Comparison of ENCODE assay signal across 9 cellular contexts in the genomic region with DNA sequence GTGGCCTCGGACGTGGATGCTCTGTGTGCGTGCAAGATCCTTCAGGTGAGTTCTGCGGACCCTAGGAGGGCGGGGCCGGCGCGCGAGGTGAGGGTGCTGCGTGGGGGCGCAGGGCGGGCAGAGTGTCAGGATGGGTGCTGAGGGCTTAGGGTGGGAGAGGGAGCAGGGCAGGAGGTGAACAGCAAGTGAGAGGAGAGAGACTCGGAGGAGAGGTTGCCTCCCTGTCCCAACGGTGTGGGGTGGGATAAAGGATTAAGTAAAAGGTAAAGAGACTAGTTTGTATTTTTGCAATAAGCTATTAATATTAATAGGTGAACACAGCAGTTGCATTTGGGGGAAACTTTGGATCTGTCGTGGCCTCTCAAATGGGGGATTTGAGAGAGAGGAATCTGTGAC. TPM values are rescaled to one million over a fixed set of nuclear protein-coding genes. Genes with fewer than 3 reads are reported as not detected.
A peak's percentile ranks its signal among the peaks of the same experiment; 100 is the strongest.
DNase-seq lines count a peak whose midpoint lies in the region; TF ChIP-seq lines count a peak whose summit lies in the region.
"Had no signal": no experiment of that assay in that cellular context is flagged by ENCODE, and none has a peak within 500 bp of the region (broad histone marks: within the 10 kb centered on the region; RNA-seq: fewer than 3 reads in every experiment).

No MANE protein-coding gene starts in this region.

- no CpG with 5 or more reads among the region's 15 CpGs for WGBS in iPS DF 6.9 (ENCODE audit: insufficient coverage, insufficient read length)

- H2AFZ ChIP-seq in SU-DHL-6 (ENCODE audit: low read depth, low read length, severe bottlenecking), result peak overlapping the region; percentile 68

- H3K36me3 Mint-ChIP-seq in activated CD4-positive, alpha-beta T cell treated with anti-CD3 and anti-CD28 coated beads, Interleukin-2, amount 10 ng/mL, durations not matched to agents 7 days and 5 days (ENCODE audit: low read depth), result peaks cover 26% of the 10 kb centered on the region
- H3K36me3 Mint-ChIP-seq in stimulated activated naive CD8-positive, alpha-beta T cell treated with anti-CD3 and anti-CD28 coated beads, Interleukin-15, Interleukin-2, amounts not matched to agents 100 ng/mL and 50 ng/mL, for 24 hours (ENCODE audit: low read depth), result peaks cover 42% of the 10 kb centered on the region

- peak overlapping the region; percentile 100 for H3K27ac Mint-ChIP-seq in activated CD4-positive, alpha-beta T cell treated with anti-CD3 and anti-CD28 coated beads, Interleukin-2, amount 10 ng/mL, durations not matched to agents 7 days and 5 days
- peak overlapping the region; percentile 99 for H3K27ac Mint-ChIP-seq in stimulated activated naive CD8-positive, alpha-beta T cell treated with anti-CD3 and anti-CD28 coated beads, Interleukin-15, Interleukin-2, amounts not matched to agents 100 ng/mL and 50 ng/mL, for 24 hours

- no peaks in the 10 kb centered on the region for H3K9me3 Mint-ChIP-seq in activated CD4-positive, alpha-beta T cell treated with anti-CD3 and anti-CD28 coated beads, Interleukin-2, amount 10 ng/mL, durations not matched to agents 7 days and 5 days
- H3K9me3 Mint-ChIP-seq in stimulated activated naive CD8-positive, alpha-beta T cell treated with anti-CD3 and anti-CD28 coated beads, Interleukin-15, Interleukin-2, amounts not matched to agents 100 ng/mL and 50 ng/mL, for 24 hours, result no peaks in the 10 kb centered on the region

- DNase-seq in activated CD4-positive, alpha-beta T cell treated with anti-CD3 and anti-CD28 coated beads, Interleukin-2, amount 10 ng/mL, durations not matched to agents 7 days and 5 days, result no peak
- no peak for DNase-seq in activated CD4-positive, alpha-beta T cell treated with anti-CD3 and anti-CD28 coated beads, Interleukin-2, amount 50 U/mL, for 1 hour
- DNase-seq in iPS DF 6.9 (ENCODE audit: low read depth, low spot score) (no peak), HuH-7 (ENCODE audit: low spot score) (no peak), GM10266 (ENCODE audit: extremely low spot score) (no peak), DMS79 treated with DMSO at 0.1 percent for 48 hours (lab: John Stamatoyannopoulos, UW) (no peak)

- no peak for TF ChIP-seq CTCF in SU-DHL-6 (IDR thresholded peaks at IDR 0.05; ENCODE audit: insufficient read depth, low read length, poor library complexity, severe bottlenecking)
- TF ChIP-seq CTCF in GM10266 (IDR thresholded peaks at IDR 0.05; ENCODE audit: control insufficient read depth, insufficient read depth, low read depth, missing control alignments), result no peak

- H3K9me2 ChIP-seq in SU-DHL-6 (replicated peaks; ENCODE audit: insufficient read depth, low read length), result no peaks in the 10 kb centered on the region

- H3K4me3 ChIP-seq in SU-DHL-6 (ENCODE audit: insufficient read depth, low read length, poor library complexity, severe bottlenecking) (peak overlapping the region; percentile 84), iPS DF 6.9 (ENCODE audit: low read length) (peak overlapping the region; percentile 90)

- H3K9me3 ChIP-seq in SU-DHL-6 (ENCODE audit: insufficient read depth, low read length), result no peaks in the 10 kb centered on the region
- H3K9me3 ChIP-seq in iPS DF 6.9 (ENCODE audit: control insufficient read depth, insufficient read depth, low read length), result no peaks in the 10 kb centered on the region; the same call in 1 of the 2 replicates

- H3K27ac ChIP-seq in SU-DHL-6 (ENCODE audit: low read depth, low read length), result peak overlapping the region; percentile 29; the same call in 1 of the 2 replicates
- no peak overlapping the region for H3K27ac ChIP-seq in iPS DF 6.9 (ENCODE audit: low read length)

- peak overlapping the region; percentile 100 for H3K4me3 Mint-ChIP-seq in activated CD4-positive, alpha-beta T cell treated with anti-CD3 and anti-CD28 coated beads, Interleukin-2, amount 10 ng/mL, durations not matched to agents 7 days and 5 days
- peak overlapping the region; percentile 94 for H3K4me3 Mint-ChIP-seq in stimulated activated naive CD8-positive, alpha-beta T cell treated with anti-CD3 and anti-CD28 coated beads, Interleukin-15, Interleukin-2, amounts not matched to agents 100 ng/mL and 50 ng/mL, for 24 hours

- POLR2A ChIA-PET in activated CD4-positive, alpha-beta T cell treated with anti-CD3 and anti-CD28 coated beads, Interleukin-2, amount 10 ng/mL, durations not matched to agents 7 days and 5 days (lab: Charles Lee), result no interaction called here

- no peaks in the 10 kb centered on the region for H4K20me1 ChIP-seq in SU-DHL-6 (ENCODE audit: low read depth, low read length)

- peaks cover 42% of the 10 kb centered on the region for H3K4me1 Mint-ChIP-seq in activated CD4-positive, alpha-beta T cell treated with anti-CD3 and anti-CD28 coated beads, Interleukin-2, amount 10 ng/mL, durations not matched to agents 7 days and 5 days
- peaks cover 37% of the 10 kb centered on the region for H3K4me1 Mint-ChIP-seq in stimulated activated naive CD8-positive, alpha-beta T cell treated with anti-CD3 and anti-CD28 coated beads, Interleukin-15, Interleukin-2, amounts not matched to agents 100 ng/mL and 50 ng/mL, for 24 hours (ENCODE audit: low read depth)

- peak overlapping the region; percentile 85 for H3K9ac ChIP-seq in SU-DHL-6 (ENCODE audit: low read length)

- no peaks in the 10 kb centered on the region for H3K36me3 ChIP-seq in SU-DHL-6 (ENCODE audit: low read length)
- peaks cover 12% of the 10 kb centered on the region for H3K36me3 ChIP-seq in iPS DF 6.9 (ENCODE audit: control insufficient read depth, insufficient read depth, low read length)

- no peaks in the 10 kb centered on the region for H3K4me1 ChIP-seq in iPS DF 6.9 (ENCODE audit: control insufficient read depth, insufficient read depth, low read length)

- H3F3A ChIP-seq in SU-DHL-6 (ENCODE audit: insufficient read depth), result no peaks in the 10 kb centered on the region

- peaks cover 41% of the 10 kb centered on the region for H3K79me2 ChIP-seq in SU-DHL-6 (ENCODE audit: insufficient read depth, low read length)

- H3K4me2 ChIP-seq in SU-DHL-6 (ENCODE audit: low read depth, low read length, poor library complexity, severe bottlenecking), result peak overlapping the region; percentile 59

- no peaks in the 10 kb centered on the region for H3K27me3 Mint-ChIP-seq in activated CD4-positive, alpha-beta T cell treated with anti-CD3 and anti-CD28 coated beads, Interleukin-2, amount 10 ng/mL, durations not matched to agents 7 days and 5 days
- no peaks in the 10 kb centered on the region for H3K27me3 Mint-ChIP-seq in stimulated activated naive CD8-positive, alpha-beta T cell treated with anti-CD3 and anti-CD28 coated beads, Interleukin-15, Interleukin-2, amounts not matched to agents 100 ng/mL and 50 ng/mL, for 24 hours

- CTCF ChIA-PET in activated CD4-positive, alpha-beta T cell treated with anti-CD3 and anti-CD28 coated beads, Interleukin-2, amount 10 ng/mL, durations not matched to agents 7 days and 5 days (lab: Charles Lee), result interaction anchor here (0.9 to 1.6 kb wide), 6 partner anchors 12 to 151 kb away, joined by 3 to 7 read pairs (median 4); no protein-coding TSS in a partner anchor

- H3K27me3 ChIP-seq in SU-DHL-6 (ENCODE audit: low read length) (no peaks in the 10 kb centered on the region), iPS DF 6.9 (ENCODE audit: control insufficient read depth, insufficient read depth, low read length) (no peaks in the 10 kb centered on the region)

RNA-seq across cellular contexts. Expression of gene CDC45, which starts 0.5 kb away (rescaled TPM):
- 10 to 100 TPM; 59.5 to 65.7 TPM for total RNA-seq in activated CD4-positive, alpha-beta T cell treated with anti-CD3 and anti-CD28 coated beads, Interleukin-2, amount 10 ng/mL, durations not matched to agents 7 days and 5 days

RNA-seq across cellular contexts. Expression of gene UFD1, which starts 1.2 kb away (rescaled TPM):
- total RNA-seq in activated CD4-positive, alpha-beta T cell treated with anti-CD3 and anti-CD28 coated beads, Interleukin-2, amount 10 ng/mL, durations not matched to agents 7 days and 5 days, result 100 to 1,000 TPM in 1 of 2 experiments, 10 to 100 TPM in 1; 93.1 to 114 TPM

RNA-seq across cellular contexts. Expression of gene C22orf39, which starts 32.7 kb away (rescaled TPM):
- 10 to 100 TPM; 33.3 to 34.0 TPM for total RNA-seq in activated CD4-positive, alpha-beta T cell treated with anti-CD3 and anti-CD28 coated beads, Interleukin-2, amount 10 ng/mL, durations not matched to agents 7 days and 5 days

RNA-seq across cellular contexts. Expression of gene CLDN5, which starts 44.0 kb away (rescaled TPM):
- under 1 TPM; 0.25 to 0.40 TPM for total RNA-seq in activated CD4-positive, alpha-beta T cell treated with anti-CD3 and anti-CD28 coated beads, Interleukin-2, amount 10 ng/mL, durations not matched to agents 7 days and 5 days
- total RNA-seq: G401 had no signal

RNA-seq across cellular contexts. Expression of gene MRPL40, which starts 47.8 kb away (rescaled TPM):
- total RNA-seq in activated CD4-positive, alpha-beta T cell treated with anti-CD3 and anti-CD28 coated beads, Interleukin-2, amount 10 ng/mL, durations not matched to agents 7 days and 5 days, result 10 to 100 TPM; 19.7 to 19.9 TPM
